Comparison of ENCODE assay signal across 1 cellular context in the genomic region with DNA sequence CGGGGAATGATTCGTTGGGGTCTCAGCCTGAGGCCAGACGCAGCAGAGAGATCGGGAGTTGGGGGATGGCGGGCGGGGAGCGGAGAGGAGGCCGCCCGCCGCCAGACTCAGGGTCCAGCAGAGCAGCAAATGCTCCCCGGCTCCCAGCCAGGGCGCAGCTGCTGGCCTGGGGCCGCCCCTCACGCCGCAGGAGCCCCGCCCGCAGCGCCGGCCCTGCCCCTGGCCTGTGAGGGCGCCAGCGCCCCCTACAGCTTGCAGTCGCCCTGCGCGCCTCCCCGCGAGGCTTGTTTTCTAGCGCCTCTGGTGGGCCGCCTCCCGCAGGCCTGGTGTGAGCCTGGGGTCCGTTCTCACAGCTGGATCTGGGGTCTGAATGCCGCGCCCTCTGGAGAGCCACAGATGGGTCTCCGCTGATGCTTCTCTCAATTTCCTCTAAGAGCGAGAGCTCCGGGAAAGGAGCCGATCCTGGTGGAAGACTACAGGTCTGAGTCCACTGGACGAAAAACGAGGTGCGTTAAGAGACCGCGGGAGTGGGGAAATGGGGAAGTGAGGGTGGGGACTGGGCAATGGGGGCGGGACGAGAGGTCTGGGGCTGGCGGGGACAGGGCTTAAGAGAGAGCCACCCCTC.
TF ChIP-seq lines count a peak whose summit lies in the region.

No MANE protein-coding gene starts in this region.

TF ChIP-seq in HCT116, 20 proteins besides CTCF, POLR2A, EP300 and RAD21 (continued from another document):
- TF ChIP-seq, protein P1, sequence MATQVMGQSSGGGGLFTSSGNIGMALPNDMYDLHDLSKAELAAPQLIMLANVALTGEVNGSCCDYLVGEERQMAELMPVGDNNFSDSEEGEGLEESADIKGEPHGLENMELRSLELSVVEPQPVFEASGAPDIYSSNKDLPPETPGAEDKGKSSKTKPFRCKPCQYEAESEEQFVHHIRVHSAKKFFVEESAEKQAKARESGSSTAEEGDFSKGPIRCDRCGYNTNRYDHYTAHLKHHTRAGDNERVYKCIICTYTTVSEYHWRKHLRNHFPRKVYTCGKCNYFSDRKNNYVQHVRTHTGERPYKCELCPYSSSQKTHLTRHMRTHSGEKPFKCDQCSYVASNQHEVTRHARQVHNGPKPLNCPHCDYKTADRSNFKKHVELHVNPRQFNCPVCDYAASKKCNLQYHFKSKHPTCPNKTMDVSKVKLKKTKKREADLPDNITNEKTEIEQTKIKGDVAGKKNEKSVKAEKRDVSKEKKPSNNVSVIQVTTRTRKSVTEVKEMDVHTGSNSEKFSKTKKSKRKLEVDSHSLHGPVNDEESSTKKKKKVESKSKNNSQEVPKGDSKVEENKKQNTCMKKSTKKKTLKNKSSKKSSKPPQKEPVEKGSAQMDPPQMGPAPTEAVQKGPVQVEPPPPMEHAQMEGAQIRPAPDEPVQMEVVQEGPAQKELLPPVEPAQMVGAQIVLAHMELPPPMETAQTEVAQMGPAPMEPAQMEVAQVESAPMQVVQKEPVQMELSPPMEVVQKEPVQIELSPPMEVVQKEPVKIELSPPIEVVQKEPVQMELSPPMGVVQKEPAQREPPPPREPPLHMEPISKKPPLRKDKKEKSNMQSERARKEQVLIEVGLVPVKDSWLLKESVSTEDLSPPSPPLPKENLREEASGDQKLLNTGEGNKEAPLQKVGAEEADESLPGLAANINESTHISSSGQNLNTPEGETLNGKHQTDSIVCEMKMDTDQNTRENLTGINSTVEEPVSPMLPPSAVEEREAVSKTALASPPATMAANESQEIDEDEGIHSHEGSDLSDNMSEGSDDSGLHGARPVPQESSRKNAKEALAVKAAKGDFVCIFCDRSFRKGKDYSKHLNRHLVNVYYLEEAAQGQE (IDR thresholded peaks at IDR 0.05; ENCODE audit: low read depth) = no peak
- TF ChIP-seq ZNF274 (IDR thresholded peaks at IDR 0.05; ENCODE audit: low read depth, low read length) (no peak), EZH2phosphoT487 (IDR thresholded peaks at IDR 0.05; ENCODE audit: borderline replicate concordance) (no peak), CBX3 (IDR thresholded peaks at IDR 0.05; ENCODE audit: low read depth) (peak; percentile 73), ELF1 (IDR thresholded peaks at IDR 0.05; ENCODE audit: borderline replicate concordance, low read depth) (no peak), JUND (IDR thresholded peaks at IDR 0.05) (no peak), FOSL1 (IDR thresholded peaks at IDR 0.05; ENCODE audit: low read depth) (no peak), SRF (IDR thresholded peaks at IDR 0.05; ENCODE audit: low read depth) (no peak)
- TF ChIP-seq, protein P2, sequence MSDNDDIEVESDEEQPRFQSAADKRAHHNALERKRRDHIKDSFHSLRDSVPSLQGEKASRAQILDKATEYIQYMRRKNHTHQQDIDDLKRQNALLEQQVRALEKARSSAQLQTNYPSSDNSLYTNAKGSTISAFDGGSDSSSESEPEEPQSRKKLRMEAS (IDR thresholded peaks at IDR 0.05) = peak; percentile 56
- TF ChIP-seq, protein P3, sequence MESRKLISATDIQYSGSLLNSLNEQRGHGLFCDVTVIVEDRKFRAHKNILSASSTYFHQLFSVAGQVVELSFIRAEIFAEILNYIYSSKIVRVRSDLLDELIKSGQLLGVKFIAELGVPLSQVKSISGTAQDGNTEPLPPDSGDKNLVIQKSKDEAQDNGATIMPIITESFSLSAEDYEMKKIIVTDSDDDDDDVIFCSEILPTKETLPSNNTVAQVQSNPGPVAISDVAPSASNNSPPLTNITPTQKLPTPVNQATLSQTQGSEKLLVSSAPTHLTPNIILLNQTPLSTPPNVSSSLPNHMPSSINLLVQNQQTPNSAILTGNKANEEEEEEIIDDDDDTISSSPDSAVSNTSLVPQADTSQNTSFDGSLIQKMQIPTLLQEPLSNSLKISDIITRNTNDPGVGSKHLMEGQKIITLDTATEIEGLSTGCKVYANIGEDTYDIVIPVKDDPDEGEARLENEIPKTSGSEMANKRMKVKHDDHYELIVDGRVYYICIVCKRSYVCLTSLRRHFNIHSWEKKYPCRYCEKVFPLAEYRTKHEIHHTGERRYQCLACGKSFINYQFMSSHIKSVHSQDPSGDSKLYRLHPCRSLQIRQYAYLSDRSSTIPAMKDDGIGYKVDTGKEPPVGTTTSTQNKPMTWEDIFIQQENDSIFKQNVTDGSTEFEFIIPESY (IDR thresholded peaks at IDR 0.05; ENCODE audit: extremely low read depth, insufficient replicate concordance, low read length) = peak; percentile 55
